In genomic region chr14:45134051-45134958, GRCh38 we compare ENCODE assay signal across 8 cellular contexts. TPM values are rescaled to one million over a fixed set of nuclear protein-coding genes. Genes with fewer than 3 reads are reported as not detected.
A peak's percentile ranks its signal among the peaks of the same experiment; 100 is the strongest.
DNase-seq lines count a peak whose midpoint lies in the region; TF ChIP-seq lines count a peak whose summit lies in the region.

FKBP3 (minus strand) TSS chr14:45134481; CDS start chr14:45134456, 25 bp downstream.

- H3K4me2 ChIP-seq in H9 (ENCODE audit: insufficient read depth, insufficient read length, low read length) (peak within 1 kb of the TSS; percentile 91), neural progenitor cell (peak within 1 kb of the TSS; percentile 95)

- H3K4me3 ChIP-seq in MG63 (peak within 1 kb of the TSS; percentile 89), foreskin fibroblast (ENCODE audit: low read depth in 1 of 2, low read length in 2 of 2) (peak within 1 kb of the TSS; percentile 59 to 93), neural progenitor cell (peak within 1 kb of the TSS; percentile 94), subcutaneous abdominal adipose tissue (ENCODE audit: low read depth in 1 of 5, low read length in 5 of 5) (peak within 1 kb of the TSS; percentile 97 to 100 (median 99))

- H3K9ac ChIP-seq in H9 (ENCODE audit: extremely low read depth, insufficient read length, low read length) (peak within 1 kb of the TSS; percentile 98), neural progenitor cell (peak within 1 kb of the TSS; percentile 99), subcutaneous abdominal adipose tissue (ENCODE audit: low read length in 5 of 5) (peak within 1 kb of the TSS; percentile 75 to 98 (median 93))

- H3K36me3 ChIP-seq in MG63, result peaks cover 11% of the 10 kb centered on the region
- peaks cover 6% of the 10 kb centered on the region for H3K36me3 ChIP-seq in neural progenitor cell
- H3K36me3 ChIP-seq in subcutaneous abdominal adipose tissue (ENCODE audit: control insufficient read depth in 5 of 5, insufficient read depth in 5 of 5, low read length in 5 of 5), result peaks cover 0 to 3% (median 0%) of the 10 kb centered on the region in 5 donors

- no peak within 1 kb of the TSS for H2BK15ac ChIP-seq in H9 (ENCODE audit: low read depth, low read length)

- H4K8ac ChIP-seq in H9 (replicated peaks; ENCODE audit: insufficient read length, low read depth, low read length), result no peak within 1 kb of the TSS

- H3K14ac ChIP-seq in H9 (ENCODE audit: insufficient read depth, low read length), result peak within 1 kb of the TSS; percentile 99

- H2BK20ac ChIP-seq in H9 (ENCODE audit: low read depth, low read length, poor library complexity, severe bottlenecking), result no peak within 1 kb of the TSS

- H3K27ac ChIP-seq in H9 (ENCODE audit: insufficient read length, low read depth, low read length) (no peak within 1 kb of the TSS), neural progenitor cell (peak within 1 kb of the TSS; percentile 95), subcutaneous abdominal adipose tissue (ENCODE audit: low read depth, low read length) (peak within 1 kb of the TSS; percentile 94)

- no peak within 1 kb of the TSS for H3K23ac ChIP-seq in H9 (ENCODE audit: insufficient read length, low read depth, low read length)

- H3K23me2 ChIP-seq in H9 (ENCODE audit: insufficient read length, low read depth, low read length, poor library complexity, severe bottlenecking), result peaks cover 2% of the 10 kb centered on the region

- H3K36me3 Mint-ChIP-seq in H9 (ENCODE audit: insufficient read depth in 1 of 3, low read depth in 3 of 3) (peaks cover 3 to 7% (median 4%) of the 10 kb centered on the region in 3 experiments; a peak in 4 of 7 replicates), neural progenitor cell (no peaks in the 10 kb centered on the region)

- H4K20me1 ChIP-seq in H9 (ENCODE audit: control insufficient read depth, insufficient read depth, insufficient read length), result no peaks in the 10 kb centered on the region
- peaks cover 39% of the 10 kb centered on the region for H4K20me1 ChIP-seq in neural progenitor cell (ENCODE audit: low read depth)

- no peak within 1 kb of the TSS for H2BK12ac ChIP-seq in H9 (ENCODE audit: insufficient read length, low read depth, low read length)

- peaks cover 15% of the 10 kb centered on the region for H3F3A ChIP-seq in neural progenitor cell (ENCODE audit: low read depth)

- H3K4me1 ChIP-seq in H9 (ENCODE audit: insufficient read depth, low read length), result no peaks in the 10 kb centered on the region
- peaks cover 38% of the 10 kb centered on the region for H3K4me1 ChIP-seq in neural progenitor cell
- H3K4me1 ChIP-seq in subcutaneous abdominal adipose tissue (ENCODE audit: control insufficient read depth in 5 of 5, insufficient read depth in 5 of 5, low read length in 5 of 5), result peaks cover 3 to 33% (median 29%) of the 10 kb centered on the region in 5 donors

- H3K27me3 Mint-ChIP-seq in H9 (ENCODE audit: low read depth) (no peaks in the 10 kb centered on the region), neural progenitor cell (ENCODE audit: insufficient read depth, low read depth) (no peaks in the 10 kb centered on the region)

- no peaks in the 10 kb centered on the region for H3K79me1 ChIP-seq in H9 (ENCODE audit: insufficient read depth, low read depth, low read length, poor library complexity, severe bottlenecking)

- H2AFZ ChIP-seq in H9 (ENCODE audit: low read length) (peak within 1 kb of the TSS; percentile 93), neural progenitor cell (replicated peaks) (peak within 1 kb of the TSS; percentile 91)

- in situ Hi-C loops in G401 (cut with HindIII; ENCODE audit: low sequenced_read_pairs), result no loop called here

- H2AK5ac ChIP-seq in H9 (ENCODE audit: insufficient read length, low read length), result no peak within 1 kb of the TSS

- H3K18ac ChIP-seq in H9 (ENCODE audit: insufficient read length, low read depth, low read length), result peak within 1 kb of the TSS; percentile 99

- H3K4me1 Mint-ChIP-seq in H9 (peaks cover 17 to 25% of the 10 kb centered on the region in 2 experiments), neural progenitor cell (peaks cover 26% of the 10 kb centered on the region)

- H3K56ac ChIP-seq in H9 (ENCODE audit: insufficient read length, low read depth, low read length), result no peak within 1 kb of the TSS

- no peak within 1 kb of the TSS for H3K4ac ChIP-seq in H9 (ENCODE audit: low read depth, low read length)

- H3K27ac Mint-ChIP-seq in H9 (peak within 1 kb of the TSS; percentile 98 to 100 (median 99)), neural progenitor cell (peak within 1 kb of the TSS; percentile 94)

- H3K9me3 Mint-ChIP-seq in H9, result no peaks in the 10 kb centered on the region
- H3K9me3 Mint-ChIP-seq in neural progenitor cell, result no peaks in the 10 kb centered on the region

- H3K79me2 ChIP-seq in H9 (ENCODE audit: insufficient read depth, low read length) (peaks cover 9% of the 10 kb centered on the region; the same call in 1 of the 2 replicates), neural progenitor cell (ENCODE audit: low read depth) (peaks cover 83% of the 10 kb centered on the region)

- H2BK120ac ChIP-seq in H9 (ENCODE audit: low read depth, low read length, poor library complexity, severe bottlenecking), result no peak within 1 kb of the TSS

- H4K91ac ChIP-seq in H9 (ENCODE audit: insufficient read length, low read depth, low read length), result no peak within 1 kb of the TSS

- peak within 1 kb of the TSS; percentile 4 for H2BK5ac ChIP-seq in H9 (ENCODE audit: insufficient read length, low read length)

- H4K5ac ChIP-seq in H9 (ENCODE audit: insufficient read length, low read depth, low read length), result no peak within 1 kb of the TSS

- TF ChIP-seq CTCF in H9 (conservative IDR thresholded peaks at IDR 0.05) (peak; percentile 31; the same call in 2 of the 3 replicates), foreskin fibroblast (IDR thresholded peaks at IDR 0.05; ENCODE audit: low read depth, low read length) (peak; percentile 5), neural progenitor cell (IDR thresholded peaks at IDR 0.05) (peak; percentile 46)

- DNase-seq in G401 (ENCODE audit: low spot score) (peak; percentile 100), H9 (peak; percentile 98), MG63 (peak; percentile 94), SIG-M5 (lab: John Stamatoyannopoulos, UW) (peak; percentile 88), activated gamma-delta T cell treated with Interleukin-2 at 50 U/mL for 16 hours (peak; percentile 94), foreskin fibroblast (peak; percentile 99), neural progenitor cell (ENCODE audit: low spot score) (peak; percentile 100)

- H3T11ph ChIP-seq in H9 (ENCODE audit: low read length), result no peak within 1 kb of the TSS

- H3K27me3 ChIP-seq in H9 (ENCODE audit: insufficient read depth, low read length), result no peaks in the 10 kb centered on the region
- no peaks in the 10 kb centered on the region for H3K27me3 ChIP-seq in MG63
- H3K27me3 ChIP-seq in neural progenitor cell, result no peaks in the 10 kb centered on the region
- H3K27me3 ChIP-seq in subcutaneous abdominal adipose tissue (ENCODE audit: control insufficient read depth in 5 of 5, insufficient read depth in 4 of 5, low read length in 5 of 5), result no peaks in the 10 kb centered on the region

- H3K4me3 Mint-ChIP-seq in H9 (peak within 1 kb of the TSS; percentile 99 to 100), neural progenitor cell (peak within 1 kb of the TSS; percentile 96)

- no CpG with 5 or more reads among the region's 53 CpGs for WGBS in H9 (ENCODE audit: extremely low coverage, insufficient read length, low lambda C conversion rate)

- H3K9me3 ChIP-seq in H9 (ENCODE audit: control insufficient read depth, low read depth, low read length) (no peaks in the 10 kb centered on the region), MG63 (no peaks in the 10 kb centered on the region), neural progenitor cell (ENCODE audit: low read depth) (no peaks in the 10 kb centered on the region), subcutaneous abdominal adipose tissue (ENCODE audit: control insufficient read depth in 5 of 5, low read length in 5 of 5) (no peaks in the 10 kb centered on the region)

RNA-seq across cellular contexts. Expression of gene FKBP3, which starts in this region (rescaled TPM):
- total RNA-seq in G401 (2014; rRNA removed; shearing (Covaris generic)), result 39.7 and 77.7 TPM in 2 replicates
- total RNA-seq in H9 (2021) (154 and 157 TPM in 2 replicates), neural progenitor cell (ENCODE audit: low replicate concordance) (149 and 209 TPM in 2 replicates)
- total RNA-seq in MG63 (2014; rRNA removed; shearing (Covaris generic); ENCODE audit: low replicate concordance), result 22.4 and 49.9 TPM in 2 replicates
